ENCODE assay signal across 2 cellular contexts in the genomic region with DNA sequence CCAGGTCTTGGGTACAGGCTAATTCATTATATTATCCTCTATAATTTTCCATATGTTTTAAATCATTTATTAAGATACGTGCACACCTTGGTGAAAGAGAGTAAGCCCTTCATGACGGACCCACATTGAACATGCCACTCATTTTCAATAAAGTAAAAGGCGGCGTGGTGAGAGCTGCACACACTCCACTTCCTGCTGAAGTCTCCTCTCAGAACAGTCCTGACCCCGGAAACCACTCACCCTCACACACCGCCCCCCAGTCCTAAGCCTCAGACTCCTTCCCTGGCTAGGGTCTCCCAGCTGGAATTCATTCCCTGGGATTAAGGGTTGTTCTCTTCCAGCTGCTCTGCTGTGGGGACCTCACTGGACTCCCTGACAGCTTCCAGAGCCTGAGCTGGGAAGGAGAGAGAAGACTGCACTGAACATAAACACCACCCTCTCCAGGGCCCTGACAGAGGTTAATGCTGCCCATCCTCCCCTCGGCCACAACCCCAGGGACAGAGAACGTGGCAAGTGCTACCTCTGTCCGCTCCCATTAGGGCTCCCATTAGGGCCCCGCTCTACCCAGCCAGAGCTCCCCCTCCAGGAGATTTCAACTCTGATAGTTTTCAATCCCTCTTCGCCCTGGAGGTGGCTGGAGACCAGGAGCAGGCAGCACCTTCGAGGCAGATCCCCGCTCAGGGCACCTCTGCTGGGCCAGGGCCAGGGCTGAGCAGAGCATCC.
TF ChIP-seq lines count a peak whose summit lies in the region.

No MANE protein-coding gene starts in this region.

TF ChIP-seq in HCT116, 20 proteins besides CTCF, POLR2A, EP300 and RAD21:
- TF ChIP-seq ELF1 (IDR thresholded peaks at IDR 0.05; ENCODE audit: borderline replicate concordance, low read depth) = no peak
- TF ChIP-seq CBX3 (IDR thresholded peaks at IDR 0.05; ENCODE audit: low read depth) = no peak
- TF ChIP-seq, protein P1, sequence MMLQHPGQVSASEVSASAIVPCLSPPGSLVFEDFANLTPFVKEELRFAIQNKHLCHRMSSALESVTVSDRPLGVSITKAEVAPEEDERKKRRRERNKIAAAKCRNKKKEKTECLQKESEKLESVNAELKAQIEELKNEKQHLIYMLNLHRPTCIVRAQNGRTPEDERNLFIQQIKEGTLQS (IDR thresholded peaks at IDR 0.05) = no peak
- TF ChIP-seq SP1 (IDR thresholded peaks at IDR 0.05; ENCODE audit: low read depth) = no peak
- TF ChIP-seq TCF7L2 (IDR thresholded peaks at IDR 0.05; ENCODE audit: borderline replicate concordance, extremely low read depth, insufficient read depth, insufficient read length) = no peak
- TF ChIP-seq SRF (IDR thresholded peaks at IDR 0.05; ENCODE audit: low read depth) = no peak
- TF ChIP-seq, protein P2, sequence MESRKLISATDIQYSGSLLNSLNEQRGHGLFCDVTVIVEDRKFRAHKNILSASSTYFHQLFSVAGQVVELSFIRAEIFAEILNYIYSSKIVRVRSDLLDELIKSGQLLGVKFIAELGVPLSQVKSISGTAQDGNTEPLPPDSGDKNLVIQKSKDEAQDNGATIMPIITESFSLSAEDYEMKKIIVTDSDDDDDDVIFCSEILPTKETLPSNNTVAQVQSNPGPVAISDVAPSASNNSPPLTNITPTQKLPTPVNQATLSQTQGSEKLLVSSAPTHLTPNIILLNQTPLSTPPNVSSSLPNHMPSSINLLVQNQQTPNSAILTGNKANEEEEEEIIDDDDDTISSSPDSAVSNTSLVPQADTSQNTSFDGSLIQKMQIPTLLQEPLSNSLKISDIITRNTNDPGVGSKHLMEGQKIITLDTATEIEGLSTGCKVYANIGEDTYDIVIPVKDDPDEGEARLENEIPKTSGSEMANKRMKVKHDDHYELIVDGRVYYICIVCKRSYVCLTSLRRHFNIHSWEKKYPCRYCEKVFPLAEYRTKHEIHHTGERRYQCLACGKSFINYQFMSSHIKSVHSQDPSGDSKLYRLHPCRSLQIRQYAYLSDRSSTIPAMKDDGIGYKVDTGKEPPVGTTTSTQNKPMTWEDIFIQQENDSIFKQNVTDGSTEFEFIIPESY (IDR thresholded peaks at IDR 0.05; ENCODE audit: extremely low read depth, insufficient replicate concordance, low read length) = no peak
- no peak for TF ChIP-seq FOSL1 (IDR thresholded peaks at IDR 0.05; ENCODE audit: low read depth)
- TF ChIP-seq ZNF274 (IDR thresholded peaks at IDR 0.05; ENCODE audit: low read depth, low read length) = no peak
- no peak for TF ChIP-seq SIN3A (IDR thresholded peaks at IDR 0.05; ENCODE audit: low read depth)
- TF ChIP-seq JUND (IDR thresholded peaks at IDR 0.05) = no peak

TF ChIP-seq in H1, 55 proteins besides CTCF, POLR2A, EP300 and RAD21 (continued from another document):
- TF ChIP-seq CHD1 (IDR thresholded peaks at IDR 0.05; ENCODE audit: low read depth, low read length) (no peak), POU5F1 (IDR thresholded peaks at IDR 0.05; ENCODE audit: low read depth, low read length) (no peak), KDM5A (IDR thresholded peaks at IDR 0.05; ENCODE audit: low read length) (no peak), TAF1 (IDR thresholded peaks at IDR 0.05; ENCODE audit: low read depth, low read length) (no peak), SP1 (IDR thresholded peaks at IDR 0.05; ENCODE audit: low read depth, low read length) (no peak), ZNF274 (IDR thresholded peaks at IDR 0.05; ENCODE audit: borderline replicate concordance, extremely low read depth, low read length) (no peak), SRF (IDR thresholded peaks at IDR 0.05; ENCODE audit: low read depth, low read length) (no peak), CEBPB (IDR thresholded peaks at IDR 0.05; ENCODE audit: low read depth, low read length) (no peak), RNF2 (IDR thresholded peaks at IDR 0.05; ENCODE audit: borderline replicate concordance, low read depth, low read length, missing control alignments, poor library complexity, severe bottlenecking) (no peak)
- TF ChIP-seq, protein P3, sequence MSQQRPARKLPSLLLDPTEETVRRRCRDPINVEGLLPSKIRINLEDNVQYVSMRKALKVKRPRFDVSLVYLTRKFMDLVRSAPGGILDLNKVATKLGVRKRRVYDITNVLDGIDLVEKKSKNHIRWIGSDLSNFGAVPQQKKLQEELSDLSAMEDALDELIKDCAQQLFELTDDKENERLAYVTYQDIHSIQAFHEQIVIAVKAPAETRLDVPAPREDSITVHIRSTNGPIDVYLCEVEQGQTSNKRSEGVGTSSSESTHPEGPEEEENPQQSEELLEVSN (IDR thresholded peaks at IDR 0.05) = no peak
- TF ChIP-seq, protein P1 (IDR thresholded peaks at IDR 0.05; ENCODE audit: insufficient read depth, low read depth, low read length) = no peak
